ENCODE assay signal across 8 cellular contexts in genomic region chr11:65117206-65118096, GRCh38.
DNase-seq lines count a peak whose midpoint lies in the region; ATAC-seq and TF ChIP-seq lines count a peak whose summit lies in the region.

Gene ZNHIT2 (minus strand): TSS chr11:65117701. CDS start chr11:65117653, 48 bp downstream.

- peak within 1 kb of the TSS; percentile 98 for H3K27ac ChIP-seq in C4-2B

- TF ChIP-seq CTCF in C4-2B (conservative IDR thresholded peaks at IDR 0.05): peak; percentile 96

- ATAC-seq in GM19328 (IDR thresholded peaks at IDR 0.05; ENCODE audit: unreplicated experiment) (peak; percentile 64), HG03521 (IDR thresholded peaks at IDR 0.05; ENCODE audit: unreplicated experiment) (peak; percentile 57)

- peak; percentile 100 for DNase-seq in NCI-H69 (lab: John Stamatoyannopoulos, UW)
- peak; percentile 100 for DNase-seq in activated CD4-positive, alpha-beta T cell treated with anti-CD3 and anti-CD28 coated beads, Interleukin-2, amount 50 U/mL, for 1 hour
- DNase-seq in cortex of kidney (lab: John Stamatoyannopoulos, UW): peak; percentile 71
- peak; percentile 99 for DNase-seq in left kidney (ENCODE audit: low read depth, low spot score)
- DNase-seq in stimulated activated CD4-positive, alpha-beta T cell treated with anti-CD3 and anti-CD28 coated beads, Interleukin-2, amount 100 ng/mL, for 4 hours (ENCODE audit: low read depth): peak; percentile 100

Comparison
In these comparisons a context has a peak if more than half of its experiments do, and no peak if none do; other contexts are left out.
1. Peak in every context shown above with its lines: DNase-seq, ATAC-seq and H3K27ac ChIP-seq.